In genomic region chr22:24108073-24108472, GRCh38 we compare ENCODE assay signal across 1 cellular context.
TF ChIP-seq lines count a peak whose summit lies in the region.

No MANE protein-coding gene starts in this region.

TF ChIP-seq in GM12878, 131 proteins besides CTCF, POLR2A, EP300 and RAD21 (continued from another document):
- no peak for TF ChIP-seq ATF2 (IDR thresholded peaks at IDR 0.05; ENCODE audit: low read length)
- no peak for TF ChIP-seq EZH2 (IDR thresholded peaks at IDR 0.05; ENCODE audit: borderline replicate concordance, control insufficient read depth, low read depth, low read length)
- TF ChIP-seq HDGF (IDR thresholded peaks at IDR 0.05): no peak
- TF ChIP-seq MXI1 (IDR thresholded peaks at IDR 0.05; ENCODE audit: low read depth, low read length): no peak
- no peak for TF ChIP-seq ASH2L (IDR thresholded peaks at IDR 0.05; ENCODE audit: borderline replicate concordance, low read depth)
- no peak for TF ChIP-seq IRF5 (IDR thresholded peaks at IDR 0.05; ENCODE audit: borderline replicate concordance)
- TF ChIP-seq ELK1 (IDR thresholded peaks at IDR 0.05; ENCODE audit: low read depth, low read length): no peak
- no peak for TF ChIP-seq ESRRA (IDR thresholded peaks at IDR 0.05; ENCODE audit: low read length)
- no peak for TF ChIP-seq ZNF687 (IDR thresholded peaks at IDR 0.05)
- no peak for TF ChIP-seq SP1 (IDR thresholded peaks at IDR 0.05; ENCODE audit: low read depth, low read length)
- no peak for TF ChIP-seq FOXM1 (IDR thresholded peaks at IDR 0.05; ENCODE audit: low read depth, low read length)
- TF ChIP-seq TCF7 (IDR thresholded peaks at IDR 0.05; ENCODE audit: borderline replicate concordance): no peak
- no peak for TF ChIP-seq RELA (IDR thresholded peaks at IDR 0.05; ENCODE audit: borderline replicate concordance, partially characterized antibody)
